Comparison of ENCODE assay signal across 2 cellular contexts in genomic region chr18:703660-704018, GRCh38.
TF ChIP-seq lines count a peak whose summit lies in the region.

No MANE protein-coding gene starts in this region.

TF ChIP-seq in A549, 52 proteins besides CTCF, POLR2A, EP300 and RAD21:
- TF ChIP-seq CHD2 (IDR thresholded peaks at IDR 0.05; ENCODE audit: low read length, partially characterized antibody) (peak; percentile 80), FOSL2 (IDR thresholded peaks at IDR 0.05) (no peak), FOSL2 (CRISPR knock-in tag; IDR thresholded peaks at IDR 0.05) (peak; percentile 26; the same call in 1 of the 2 replicates), CBX8 (IDR thresholded peaks at IDR 0.05) (no peak), REST (IDR thresholded peaks at IDR 0.05) (peak; percentile 65)
TF ChIP-seq in A549: peak in this region for 3.

TF ChIP-seq in HepG2, 621 proteins besides CTCF, POLR2A, EP300 and RAD21:
- TF ChIP-seq ATRX (CRISPR knock-in tag; IDR thresholded peaks at IDR 0.05; ENCODE audit: borderline replicate concordance) = no peak
- no peak for TF ChIP-seq REL (CRISPR knock-in tag; conservative IDR thresholded peaks at IDR 0.05)
- TF ChIP-seq RFXAP (CRISPR knock-in tag; IDR thresholded peaks at IDR 0.05; ENCODE audit: borderline replicate concordance) = no peak
- TF ChIP-seq RBFOX2 (IDR thresholded peaks at IDR 0.05; ENCODE audit: low read depth, low read length) = 0 out of 2 replicates have a peak, but pooled peaks have one; percentile 29
- no peak for TF ChIP-seq AGO1 (IDR thresholded peaks at IDR 0.05; ENCODE audit: low read depth, low read length, poor library complexity, severe bottlenecking)
- TF ChIP-seq MAZ (IDR thresholded peaks at IDR 0.05; ENCODE audit: borderline replicate concordance, low read depth, low read length) = no peak
- TF ChIP-seq MAZ (CRISPR knock-in tag; IDR thresholded peaks at IDR 0.05; ENCODE audit: low read depth) = no peak
- no peak for TF ChIP-seq ZMYM2 (CRISPR knock-in tag; IDR thresholded peaks at IDR 0.05)
- TF ChIP-seq NFIC (IDR thresholded peaks at IDR 0.05; ENCODE audit: low read length) = no peak
- no peak for TF ChIP-seq TSC22D2 (CRISPR knock-in tag; IDR thresholded peaks at IDR 0.05; ENCODE audit: borderline replicate concordance)
- no peak for TF ChIP-seq ZNF12 (CRISPR knock-in tag; IDR thresholded peaks at IDR 0.05)
- TF ChIP-seq ZFP36 (IDR thresholded peaks at IDR 0.05; ENCODE audit: borderline replicate concordance, low read depth, low read length, partially characterized antibody) = no peak
- no peak for TF ChIP-seq HES4 (CRISPR knock-in tag; IDR thresholded peaks at IDR 0.05; ENCODE audit: borderline replicate concordance)
- TF ChIP-seq NONO (IDR thresholded peaks at IDR 0.05) = no peak
- no peak for TF ChIP-seq NONO (CRISPR knock-in tag; conservative IDR thresholded peaks at IDR 0.05)
- TF ChIP-seq, protein P1, sequence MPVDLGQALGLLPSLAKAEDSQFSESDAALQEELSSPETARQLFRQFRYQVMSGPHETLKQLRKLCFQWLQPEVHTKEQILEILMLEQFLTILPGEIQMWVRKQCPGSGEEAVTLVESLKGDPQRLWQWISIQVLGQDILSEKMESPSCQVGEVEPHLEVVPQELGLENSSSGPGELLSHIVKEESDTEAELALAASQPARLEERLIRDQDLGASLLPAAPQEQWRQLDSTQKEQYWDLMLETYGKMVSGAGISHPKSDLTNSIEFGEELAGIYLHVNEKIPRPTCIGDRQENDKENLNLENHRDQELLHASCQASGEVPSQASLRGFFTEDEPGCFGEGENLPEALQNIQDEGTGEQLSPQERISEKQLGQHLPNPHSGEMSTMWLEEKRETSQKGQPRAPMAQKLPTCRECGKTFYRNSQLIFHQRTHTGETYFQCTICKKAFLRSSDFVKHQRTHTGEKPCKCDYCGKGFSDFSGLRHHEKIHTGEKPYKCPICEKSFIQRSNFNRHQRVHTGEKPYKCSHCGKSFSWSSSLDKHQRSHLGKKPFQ (CRISPR knock-in tag; IDR thresholded peaks at IDR 0.05; ENCODE audit: insufficient replicate concordance) = peak; percentile 15
- TF ChIP-seq CHD2 (IDR thresholded peaks at IDR 0.05; ENCODE audit: low read depth, low read length) = peak; percentile 61; the same call in 1 of the 2 replicates
- no peak for TF ChIP-seq KDM4B (CRISPR knock-in tag; IDR thresholded peaks at IDR 0.05)
- TF ChIP-seq NKX3-1 (CRISPR knock-in tag; IDR thresholded peaks at IDR 0.05) = no peak
- TF ChIP-seq, protein P2, sequence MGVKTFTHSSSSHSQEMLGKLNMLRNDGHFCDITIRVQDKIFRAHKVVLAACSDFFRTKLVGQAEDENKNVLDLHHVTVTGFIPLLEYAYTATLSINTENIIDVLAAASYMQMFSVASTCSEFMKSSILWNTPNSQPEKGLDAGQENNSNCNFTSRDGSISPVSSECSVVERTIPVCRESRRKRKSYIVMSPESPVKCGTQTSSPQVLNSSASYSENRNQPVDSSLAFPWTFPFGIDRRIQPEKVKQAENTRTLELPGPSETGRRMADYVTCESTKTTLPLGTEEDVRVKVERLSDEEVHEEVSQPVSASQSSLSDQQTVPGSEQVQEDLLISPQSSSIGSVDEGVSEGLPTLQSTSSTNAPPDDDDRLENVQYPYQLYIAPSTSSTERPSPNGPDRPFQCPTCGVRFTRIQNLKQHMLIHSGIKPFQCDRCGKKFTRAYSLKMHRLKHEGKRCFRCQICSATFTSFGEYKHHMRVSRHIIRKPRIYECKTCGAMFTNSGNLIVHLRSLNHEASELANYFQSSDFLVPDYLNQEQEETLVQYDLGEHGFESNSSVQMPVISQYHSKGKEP (CRISPR knock-in tag; IDR thresholded peaks at IDR 0.05) = no peak
- TF ChIP-seq ZNF547 (CRISPR knock-in tag; IDR thresholded peaks at IDR 0.05) = no peak
- no peak for TF ChIP-seq REST (IDR thresholded peaks at IDR 0.05; ENCODE audit: borderline replicate concordance in 1 of 2, low read depth in 1 of 2, low read length in 2 of 2)
- no peak for TF ChIP-seq ZFP1 (CRISPR knock-in tag; IDR thresholded peaks at IDR 0.05)
- TF ChIP-seq ZNF589 (CRISPR knock-in tag; conservative IDR thresholded peaks at IDR 0.05) = no peak
